Comparison of ENCODE assay signal across 8 cellular contexts in the genomic region with DNA sequence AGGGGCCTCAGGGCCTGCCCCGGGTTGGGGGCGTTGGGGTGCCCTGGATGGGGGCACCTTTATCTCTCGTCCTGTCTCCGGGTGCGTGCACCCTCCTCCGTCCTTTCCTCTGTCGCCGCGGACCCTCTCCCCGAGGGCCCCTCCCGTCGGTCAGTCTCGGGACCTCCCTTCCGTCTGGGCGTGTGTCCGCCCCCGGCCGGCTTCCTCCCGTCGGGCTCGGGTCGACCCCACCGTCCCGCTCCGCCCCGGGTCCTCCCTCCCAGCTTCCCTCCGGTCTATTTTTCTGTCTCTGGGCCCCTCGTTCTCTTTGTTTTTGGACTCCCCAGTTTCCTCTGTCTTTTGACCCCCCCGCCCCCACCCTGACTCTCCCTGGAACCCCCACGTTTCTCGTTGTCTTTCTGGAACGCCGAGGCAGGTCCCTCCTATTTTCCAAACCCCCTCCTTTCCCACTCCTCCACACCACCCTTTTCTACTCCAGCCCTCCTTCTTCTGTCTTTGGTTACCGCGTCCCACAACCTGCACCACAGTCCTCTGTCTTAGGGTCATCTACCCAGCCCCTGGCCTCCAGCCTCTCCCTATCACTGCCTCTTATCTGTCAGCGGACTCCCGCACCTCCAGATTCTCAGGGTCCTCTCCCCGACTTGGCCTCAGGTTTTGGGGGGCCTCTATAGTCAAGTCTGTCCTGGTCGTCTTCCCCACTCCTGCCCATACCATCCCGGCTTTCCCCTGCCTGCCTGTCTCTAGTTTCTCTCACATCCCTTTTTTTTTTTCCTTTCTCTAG. TPM values are rescaled to one million over a fixed set of nuclear protein-coding genes. Genes with fewer than 3 reads are reported as not detected.
A peak's percentile ranks its signal among the peaks of the same experiment; 100 is the strongest.
DNase-seq lines count a peak whose midpoint lies in the region; ATAC-seq, FAIRE-seq and TF ChIP-seq lines count a peak whose summit lies in the region.

No MANE protein-coding gene starts in this region.

- peak overlapping the region; percentile 91 to 100 (median 98) for H3K27ac Mint-ChIP-seq in naive thymus-derived CD8-positive, alpha-beta T cell

- peak overlapping the region; percentile 95 for H3K9ac ChIP-seq in SU-DHL-6 (ENCODE audit: low read length)

- H3K4me1 Mint-ChIP-seq in naive thymus-derived CD8-positive, alpha-beta T cell = peaks cover 47 to 70% (median 64%) of the 10 kb centered on the region in 4 donors

- TF ChIP-seq CTCF in 22Rv1 (IDR thresholded peaks at IDR 0.05) (no peak), SU-DHL-6 (IDR thresholded peaks at IDR 0.05; ENCODE audit: insufficient read depth, low read length, poor library complexity, severe bottlenecking) (no peak), epithelial cell of esophagus (IDR thresholded peaks at IDR 0.05; ENCODE audit: insufficient read depth, low read depth, low read length, missing control alignments) (no peak)

- no peaks in the 10 kb centered on the region for H4K20me1 ChIP-seq in SU-DHL-6 (ENCODE audit: low read depth, low read length)

- H3K9me2 ChIP-seq in SU-DHL-6 (replicated peaks; ENCODE audit: insufficient read depth, low read length) = no peaks in the 10 kb centered on the region

- H3K36me3 Mint-ChIP-seq in naive thymus-derived CD8-positive, alpha-beta T cell = peaks cover 0 to 25% (median 5%) of the 10 kb centered on the region in 3 donors

- no peak overlapping the region for H2AFZ ChIP-seq in SU-DHL-6 (ENCODE audit: low read depth, low read length, severe bottlenecking)

- POLR2A ChIA-PET in naive thymus-derived CD8-positive, alpha-beta T cell (lab: Charles Lee) = interaction anchor here (0.7 to 17.6 kb wide), 13 partner anchors 8 to 1467 kb away, joined by 3 to 301 read pairs (median 7); partner anchors contain the start of genes ACTMAP, COQ8B, HNRNPUL1 and ITPKC

- peak overlapping the region; percentile 83 for H3K4me2 ChIP-seq in SU-DHL-6 (ENCODE audit: low read depth, low read length, poor library complexity, severe bottlenecking)

- H3K9me3 Mint-ChIP-seq in naive thymus-derived CD8-positive, alpha-beta T cell = peaks cover 0 to 2% (median 0%) of the 10 kb centered on the region in 9 donors

- H3K4me3 Mint-ChIP-seq in naive thymus-derived CD8-positive, alpha-beta T cell = peak overlapping the region; percentile 89 to 98 (median 94)

- H3K79me2 ChIP-seq in SU-DHL-6 (ENCODE audit: insufficient read depth, low read length) = peaks cover 52% of the 10 kb centered on the region

- peak; percentile 69 for FAIRE-seq in GM12891 (lab: Jason Lieb, UNC)

- peaks cover 15% of the 10 kb centered on the region for H3F3A ChIP-seq in SU-DHL-6 (ENCODE audit: insufficient read depth)

- no peaks in the 10 kb centered on the region for H3K36me3 ChIP-seq in SU-DHL-6 (ENCODE audit: low read length)

- H3K27me3 ChIP-seq in SU-DHL-6 (ENCODE audit: low read length) = no peaks in the 10 kb centered on the region

- TF ChIP-seq POLR2A in GM12891 (IDR thresholded peaks at IDR 0.05; ENCODE audit: low read depth, low read length) = peak; percentile 56; the same call in 1 of the 2 replicates

- ATAC-seq in naive thymus-derived CD8-positive, alpha-beta T cell = no peak
- ATAC-seq in GM19452 (IDR thresholded peaks at IDR 0.05; ENCODE audit: unreplicated experiment) (no peak), HG03457 (IDR thresholded peaks at IDR 0.05; ENCODE audit: unreplicated experiment) (no peak)

- H3K9me3 ChIP-seq in SU-DHL-6 (ENCODE audit: insufficient read depth, low read length) = no peaks in the 10 kb centered on the region

- peak overlapping the region; percentile 85 for H3K27ac ChIP-seq in 22Rv1
- peak overlapping the region; percentile 73 for H3K27ac ChIP-seq in SU-DHL-6 (ENCODE audit: low read depth, low read length)

- DNase-seq in GM12891 (ENCODE audit: insufficient read length, low spot score) (no peak), epithelial cell of esophagus (ENCODE audit: low read depth) (no peak), NCI-H1436 treated with DMSO at 0.1 percent for 48 hours (lab: John Stamatoyannopoulos, UW) (no peak)
- peak in 2 of 10 donors; percentile 26 to 30 for DNase-seq in naive thymus-derived CD8-positive, alpha-beta T cell

- H3K27me3 Mint-ChIP-seq in naive thymus-derived CD8-positive, alpha-beta T cell = no peaks in the 10 kb centered on the region

- H3K4me3 ChIP-seq in SU-DHL-6 (ENCODE audit: insufficient read depth, low read length, poor library complexity, severe bottlenecking) (peak overlapping the region; percentile 93), epithelial cell of esophagus (ENCODE audit: low read length) (peak overlapping the region; percentile 79)

TF ChIP-seq in GM12891, 5 proteins besides CTCF, POLR2A, EP300 and RAD21:
- no peak for TF ChIP-seq PAX5 (IDR thresholded peaks at IDR 0.05; ENCODE audit: insufficient read depth, low read length, severe bottlenecking)
- TF ChIP-seq SPI1 (IDR thresholded peaks at IDR 0.05; ENCODE audit: low read depth, low read length) = 0 out of 2 replicates have a peak, but pooled peaks have one; percentile 2
- no peak for TF ChIP-seq POU2F2 (IDR thresholded peaks at IDR 0.05; ENCODE audit: low read depth, low read length)
- no peak for TF ChIP-seq TAF1 (IDR thresholded peaks at IDR 0.05; ENCODE audit: low read depth, low read length)
- TF ChIP-seq POLR2AphosphoS5 (IDR thresholded peaks at IDR 0.05; ENCODE audit: low read depth, low read length) = peak; percentile 61; the same call in 1 of the 2 replicates

RNA-seq across cellular contexts. Expression of gene EGLN2, which starts 0.8 kb away (rescaled TPM):
- 51.5 TPM for polyA plus RNA-seq in GM12891 (2012; ENCODE audit: low read depth, missing spikeins)
- total RNA-seq in naive thymus-derived CD8-positive, alpha-beta T cell = 100 to 1,000 TPM; 233 to 243 TPM
- 100 to 1,000 TPM; 104 to 214 (median 153) TPM for polyA plus RNA-seq in naive thymus-derived CD8-positive, alpha-beta T cell

RNA-seq across cellular contexts. Expression of gene RAB4B, which starts 21.7 kb away (rescaled TPM):
- 38.8 TPM for polyA plus RNA-seq in GM12891 (2012; ENCODE audit: low read depth, missing spikeins)
- 10 to 100 TPM; 47.3 to 48.6 TPM for total RNA-seq in naive thymus-derived CD8-positive, alpha-beta T cell
- polyA plus RNA-seq in naive thymus-derived CD8-positive, alpha-beta T cell = 10 to 100 TPM; 76.4 to 87.2 (median 87.1) TPM

RNA-seq across cellular contexts. Expression of gene MIA, which starts 24.4 kb away (rescaled TPM):
- 1.9 TPM for polyA plus RNA-seq in GM12891 (2012; ENCODE audit: low read depth, missing spikeins)
- 1 to 10 TPM in 1 of 2 experiments, not detected in 1; 2.2 TPM for total RNA-seq in naive thymus-derived CD8-positive, alpha-beta T cell
- not detected for polyA plus RNA-seq in naive thymus-derived CD8-positive, alpha-beta T cell

RNA-seq across cellular contexts. Expression of gene SNRPA, which starts 48.7 kb away (rescaled TPM):
- polyA plus RNA-seq in GM12891 (2012; ENCODE audit: low read depth, missing spikeins) = 103 TPM
- total RNA-seq in naive thymus-derived CD8-positive, alpha-beta T cell = 10 to 100 TPM; 64.1 to 68.2 TPM
- polyA plus RNA-seq in naive thymus-derived CD8-positive, alpha-beta T cell = 10 to 100 TPM; 45.9 to 62.3 (median 60.4) TPM

RNA-seq across cellular contexts. Expression of gene ACTMAP, which starts 49.5 kb away (rescaled TPM):
- 15.2 TPM for polyA plus RNA-seq in GM12891 (2012; ENCODE audit: low read depth, missing spikeins)
- 1 to 10 TPM; 7.0 to 7.1 TPM for total RNA-seq in naive thymus-derived CD8-positive, alpha-beta T cell
- polyA plus RNA-seq in naive thymus-derived CD8-positive, alpha-beta T cell = 1 to 10 TPM; 2.5 to 4.6 (median 3.4) TPM
